In the genomic region with DNA sequence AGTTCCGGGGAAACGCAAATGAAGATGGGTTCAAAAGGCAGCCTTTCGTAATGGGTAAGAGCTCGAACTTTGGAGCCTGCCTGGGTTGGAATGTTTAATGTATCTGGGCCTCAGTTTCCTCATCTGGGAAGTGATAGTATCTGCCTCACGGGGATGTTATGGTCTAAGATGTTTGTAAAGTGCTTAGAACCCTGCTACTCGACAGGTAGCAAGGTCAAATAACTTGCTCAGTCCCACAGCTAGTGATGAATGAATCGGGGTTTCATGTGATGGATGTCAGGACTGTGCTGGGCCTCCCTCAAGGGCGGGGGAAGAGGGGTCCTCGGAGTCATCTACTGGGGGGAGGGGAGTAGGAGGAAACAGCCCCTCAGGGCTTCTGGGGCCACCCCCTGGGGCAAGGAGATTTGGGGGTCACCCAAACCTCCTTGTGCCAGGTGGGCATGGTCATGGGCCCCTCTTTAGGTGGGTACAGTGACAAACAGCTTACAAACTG, we compare ENCODE assay signal across 8 cellular contexts. TPM values are rescaled to one million over a fixed set of nuclear protein-coding genes. Genes with fewer than 3 reads are reported as not detected.
DNase-seq lines count a peak whose midpoint lies in the region; ATAC-seq, FAIRE-seq and TF ChIP-seq lines count a peak whose summit lies in the region.

No MANE protein-coding gene starts in this region.

- intact Hi-C loops in activated CD4-positive, alpha-beta T cell treated with anti-CD3 and anti-CD28 coated beads, Interleukin-2, amount 10 ng/mL, durations not matched to agents 24 days and 14 days (cut with micrococcal nuclease), result loop anchor here (1.0 to 10.0 kb wide), 3 partner anchors 29 to 163 kb away; a partner anchor contains a TSS

- no peaks in the 10 kb centered on the region for H3K27me3 Mint-ChIP-seq in activated CD4-positive, alpha-beta T cell treated with anti-CD3 and anti-CD28 coated beads, Interleukin-2, amount 10 ng/mL, durations not matched to agents 24 days and 14 days
- no peaks in the 10 kb centered on the region for H3K27me3 Mint-ChIP-seq in activated naive CD8-positive, alpha-beta T cell treated with anti-CD3 and anti-CD28 coated beads, Interleukin-2, amount 50 U/mL, for 24 hours

- peak overlapping the region; percentile 33 for H3K27ac ChIP-seq in temporal lobe (ENCODE audit: low read depth, low read length)

- H3K4me3 Mint-ChIP-seq in activated CD4-positive, alpha-beta T cell treated with anti-CD3 and anti-CD28 coated beads, Interleukin-2, amount 10 ng/mL, durations not matched to agents 24 days and 14 days, result peak overlapping the region; percentile 90
- H3K4me3 Mint-ChIP-seq in activated naive CD8-positive, alpha-beta T cell treated with anti-CD3 and anti-CD28 coated beads, Interleukin-2, amount 50 U/mL, for 24 hours, result peak overlapping the region; percentile 92

- H3K27ac Mint-ChIP-seq in activated CD4-positive, alpha-beta T cell treated with anti-CD3 and anti-CD28 coated beads, Interleukin-2, amount 10 ng/mL, durations not matched to agents 24 days and 14 days, result peak overlapping the region; percentile 94
- H3K27ac Mint-ChIP-seq in activated naive CD8-positive, alpha-beta T cell treated with anti-CD3 and anti-CD28 coated beads, Interleukin-2, amount 50 U/mL, for 24 hours, result peak overlapping the region; percentile 89

- FAIRE-seq in D721Med (lab: Jason Lieb, UNC), result no peak

- peaks cover 6% of the 10 kb centered on the region for H3K9me3 Mint-ChIP-seq in activated CD4-positive, alpha-beta T cell treated with anti-CD3 and anti-CD28 coated beads, Interleukin-2, amount 10 ng/mL, durations not matched to agents 24 days and 14 days
- H3K9me3 Mint-ChIP-seq in activated naive CD8-positive, alpha-beta T cell treated with anti-CD3 and anti-CD28 coated beads, Interleukin-2, amount 50 U/mL, for 24 hours, result peaks cover 6% of the 10 kb centered on the region

- peak; percentile 67 for DNase-seq in activated CD4-positive, alpha-beta T cell treated with anti-CD3 and anti-CD28 coated beads, Interleukin-2, amount 10 ng/mL, durations not matched to agents 24 days and 14 days
- no peak for DNase-seq in activated CD4-positive, alpha-beta T cell treated with anti-CD3 and anti-CD28 coated beads, Interleukin-2, amount 50 U/mL, for 4 hours
- no peak for DNase-seq in activated naive CD8-positive, alpha-beta T cell treated with anti-CD3 and anti-CD28 coated beads, Interleukin-2, amount 50 U/mL, for 24 hours
- DNase-seq in left lobe of liver (ENCODE audit: low spot score) (no peak), D721Med (ENCODE audit: insufficient read length, low spot score) (no peak)
- DNase-seq in activated CD4-positive, CD25-positive, alpha-beta regulatory T cell (lab: John Stamatoyannopoulos, UW), result no peak

- no peak for TF ChIP-seq CTCF in D721Med (IDR thresholded peaks at IDR 0.05; ENCODE audit: insufficient read depth, missing control alignments)

- H3K4me1 Mint-ChIP-seq in activated CD4-positive, alpha-beta T cell treated with anti-CD3 and anti-CD28 coated beads, Interleukin-2, amount 10 ng/mL, durations not matched to agents 24 days and 14 days, result peaks cover 41% of the 10 kb centered on the region
- peaks cover 62% of the 10 kb centered on the region for H3K4me1 Mint-ChIP-seq in activated naive CD8-positive, alpha-beta T cell treated with anti-CD3 and anti-CD28 coated beads, Interleukin-2, amount 50 U/mL, for 24 hours

- no peak for ATAC-seq in activated naive CD8-positive, alpha-beta T cell treated with anti-CD3 and anti-CD28 coated beads, Interleukin-2, amount 50 U/mL, for 24 hours
- ATAC-seq in left lobe of liver (peak; percentile 36), GM18511 (IDR thresholded peaks at IDR 0.05; ENCODE audit: unreplicated experiment) (no peak)

- H3K36me3 Mint-ChIP-seq in activated CD4-positive, alpha-beta T cell treated with anti-CD3 and anti-CD28 coated beads, Interleukin-2, amount 10 ng/mL, durations not matched to agents 24 days and 14 days (ENCODE audit: low read depth), result peaks cover 24% of the 10 kb centered on the region
- peaks cover 25% of the 10 kb centered on the region for H3K36me3 Mint-ChIP-seq in activated naive CD8-positive, alpha-beta T cell treated with anti-CD3 and anti-CD28 coated beads, Interleukin-2, amount 50 U/mL, for 24 hours (ENCODE audit: low read depth)

RNA-seq across cellular contexts. Expression of a gene that starts 0.7 kb away (rescaled TPM):
- total RNA-seq in activated CD4-positive, alpha-beta T cell treated with anti-CD3 and anti-CD28 coated beads, Interleukin-2, amount 10 ng/mL, durations not matched to agents 24 days and 14 days, result 61.5 and 69.4 TPM in 2 replicates
- 128 TPM for total RNA-seq in left lobe of liver
- total RNA-seq in temporal lobe, result 5.4 TPM

RNA-seq across cellular contexts. Expression of a gene that starts 15.6 kb away (rescaled TPM):
- total RNA-seq in activated CD4-positive, alpha-beta T cell treated with anti-CD3 and anti-CD28 coated beads, Interleukin-2, amount 10 ng/mL, durations not matched to agents 24 days and 14 days, result not detected in 2 replicates
- total RNA-seq in left lobe of liver, result 1.3 TPM
- total RNA-seq in temporal lobe, result not detected

RNA-seq across cellular contexts. Expression of a gene that starts 28.9 kb away (rescaled TPM):
- 192 and 202 TPM in 2 replicates for total RNA-seq in activated CD4-positive, alpha-beta T cell treated with anti-CD3 and anti-CD28 coated beads, Interleukin-2, amount 10 ng/mL, durations not matched to agents 24 days and 14 days
- total RNA-seq in left lobe of liver (107 TPM), temporal lobe (67.6 TPM)

RNA-seq across cellular contexts. Expression of a gene that starts 46.0 kb away (rescaled TPM):
- total RNA-seq in activated CD4-positive, alpha-beta T cell treated with anti-CD3 and anti-CD28 coated beads, Interleukin-2, amount 10 ng/mL, durations not matched to agents 24 days and 14 days, result 18.3 and 21.7 TPM in 2 replicates
- total RNA-seq in left lobe of liver (5.4 TPM), temporal lobe (0.98 TPM)
